In the genomic region with DNA sequence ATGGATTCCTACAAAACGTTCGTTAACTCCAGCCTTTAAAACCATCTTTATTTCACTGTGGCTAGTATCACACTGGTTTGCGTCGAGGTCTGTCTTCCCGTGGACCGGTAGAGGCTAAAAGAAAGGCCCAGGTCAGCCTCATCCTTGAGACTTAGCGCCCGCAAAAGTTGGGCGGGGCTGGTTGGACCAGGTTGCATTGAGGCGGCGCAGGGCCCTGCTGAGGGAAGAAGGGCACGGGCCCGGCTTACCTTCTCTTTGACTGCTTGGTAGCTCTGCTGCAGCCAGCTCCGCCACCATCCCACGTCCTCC, we compare ENCODE assay signal across 8 cellular contexts. TPM values are rescaled to one million over a fixed set of nuclear protein-coding genes. Genes with fewer than 3 reads are reported as not detected.
A peak's percentile ranks its signal among the peaks of the same experiment; 100 is the strongest.
DNase-seq lines count a peak whose midpoint lies in the region; ATAC-seq, FAIRE-seq and TF ChIP-seq lines count a peak whose summit lies in the region.

No MANE protein-coding gene starts in this region.

- peaks cover 4% of the 10 kb centered on the region for H3K27me3 Mint-ChIP-seq in activated CD8-positive, alpha-beta T cell treated with anti-CD3 and anti-CD28 coated beads, Interleukin-2, amount 10 ng/mL, durations not matched to agents 7 days and 5 days (ENCODE audit: low read depth)

- peak; percentile 32 for ATAC-seq in activated CD8-positive, alpha-beta T cell treated with anti-CD3 and anti-CD28 coated beads, Interleukin-2, amount 10 ng/mL, durations not matched to agents 7 days and 5 days

- 1 to 2% (median 1%) methylated on average over 15 of the region's 15 CpGs for WGBS in ovary, 3 donors

- DNase-seq in stimulated activated CD4-positive, alpha-beta T cell treated with anti-CD3 and anti-CD28 coated beads, Interleukin-12 subunit alpha, Interleukin-12 subunit beta, amount 100 ng/mL, for 4 hours = peak; percentile 17
- DNase-seq in stimulated activated CD4-positive, alpha-beta T cell treated with anti-CD3 and anti-CD28 coated beads, Interleukin-1b, Interleukin-23, amount 100 ng/mL, for 48 hours = no peak
- DNase-seq in HL-60 (ENCODE audit: low read depth in 1 of 2, low spot score in 1 of 2) (peak in 1 of 2 experiments; percentile 43), fibroblast of villous mesenchyme (ENCODE audit: low read depth) (no peak), ovary (peak in 1 of 5 donors; percentile 67), middle frontal gyrus (ENCODE audit: extremely low spot score, low spot score) (no peak), GM12892 (ENCODE audit: insufficient read length) (no peak)
- peak; percentile 56 for DNase-seq in activated CD8-positive, alpha-beta T cell treated with anti-CD3 and anti-CD28 coated beads, Interleukin-2, amount 10 ng/mL, durations not matched to agents 7 days and 5 days

- H3K27ac ChIP-seq in HL-60 (replicated peaks) (peak overlapping the region; percentile 73), ovary (peak overlapping the region; percentile 75 to 78)

- H3K36me3 Mint-ChIP-seq in activated CD8-positive, alpha-beta T cell treated with anti-CD3 and anti-CD28 coated beads, Interleukin-2, amount 10 ng/mL, durations not matched to agents 7 days and 5 days (ENCODE audit: low read depth) = peaks cover 2% of the 10 kb centered on the region

- H3K4me3 Mint-ChIP-seq in activated CD8-positive, alpha-beta T cell treated with anti-CD3 and anti-CD28 coated beads, Interleukin-2, amount 10 ng/mL, durations not matched to agents 7 days and 5 days = peak overlapping the region; percentile 91

- TF ChIP-seq EP300 in ovary (IDR thresholded peaks at IDR 0.05) = no peak

- no peak for TF ChIP-seq POLR2A in ovary (IDR thresholded peaks at IDR 0.05)
- TF ChIP-seq POLR2A in GM12892 (IDR thresholded peaks at IDR 0.05; ENCODE audit: low read depth, low read length) = no peak

- no peak for TF ChIP-seq CTCF in HL-60 (IDR thresholded peaks at IDR 0.05; ENCODE audit: insufficient read depth, low read length)
- TF ChIP-seq CTCF in fibroblast of villous mesenchyme (IDR thresholded peaks at IDR 0.05; ENCODE audit: insufficient read depth, low read depth, low read length) = no peak
- TF ChIP-seq CTCF in ovary (IDR thresholded peaks at IDR 0.05) = no peak

- no peaks in the 10 kb centered on the region for H3K9me3 Mint-ChIP-seq in activated CD8-positive, alpha-beta T cell treated with anti-CD3 and anti-CD28 coated beads, Interleukin-2, amount 10 ng/mL, durations not matched to agents 7 days and 5 days (ENCODE audit: insufficient read depth)

- CTCF ChIA-PET in activated CD8-positive, alpha-beta T cell treated with anti-CD3 and anti-CD28 coated beads, Interleukin-2, amount 10 ng/mL, durations not matched to agents 7 days and 5 days (lab: Charles Lee) = interaction anchor here (1.3 to 2.5 kb wide), 7 partner anchors 8 to 285 kb away, joined by 3 to 13 read pairs (median 7); a partner anchor contains a TSS

- H3K36me3 ChIP-seq in ovary = no peaks in the 10 kb centered on the region

- intact Hi-C loops in ovary (cut with DNase I) = loop anchor here in 1 of 4 donors (2.0 kb wide), 1 partner anchor 57 kb away; a partner anchor contains a TSS

- H3K4me1 Mint-ChIP-seq in activated CD8-positive, alpha-beta T cell treated with anti-CD3 and anti-CD28 coated beads, Interleukin-2, amount 10 ng/mL, durations not matched to agents 7 days and 5 days (ENCODE audit: low read depth) = peaks cover 25% of the 10 kb centered on the region

- POLR2A ChIA-PET in activated CD8-positive, alpha-beta T cell treated with anti-CD3 and anti-CD28 coated beads, Interleukin-2, amount 10 ng/mL, durations not matched to agents 7 days and 5 days (lab: Charles Lee) = interaction anchor here (0.9 to 2.0 kb wide), 10 partner anchors 10 to 286 kb away, joined by 4 to 15 read pairs (median 5); a partner anchor contains a TSS

- H3K27me3 ChIP-seq in HL-60 (ENCODE audit: insufficient read depth, poor library complexity, severe bottlenecking) = no peaks in the 10 kb centered on the region
- no peaks in the 10 kb centered on the region for H3K27me3 ChIP-seq in ovary

- peak overlapping the region; percentile 93 for H3K27ac Mint-ChIP-seq in activated CD8-positive, alpha-beta T cell treated with anti-CD3 and anti-CD28 coated beads, Interleukin-2, amount 10 ng/mL, durations not matched to agents 7 days and 5 days

- H3K4me1 ChIP-seq in ovary (ENCODE audit: insufficient read depth) = peaks cover 18% of the 10 kb centered on the region

- H3K9me3 ChIP-seq in ovary = no peaks in the 10 kb centered on the region

- H3K4me3 ChIP-seq in HL-60 (replicated peaks; ENCODE audit: insufficient read depth, low read length) (peak overlapping the region; percentile 71), fibroblast of villous mesenchyme (ENCODE audit: low read depth, low read length) (peak overlapping the region; percentile 86), ovary (peak overlapping the region; percentile 67)

- no peak for FAIRE-seq in GM12892 (lab: Jason Lieb, UNC)

RNA-seq across cellular contexts. Expression of a gene that starts 0.5 kb away (rescaled TPM):
- total RNA-seq in activated CD8-positive, alpha-beta T cell treated with anti-CD3 and anti-CD28 coated beads, Interleukin-2, amount 10 ng/mL, durations not matched to agents 7 days and 5 days = 10 to 100 TPM; 37.3 to 38.5 TPM
- 58.3 and 76.4 TPM in 2 replicates for total RNA-seq in fibroblast of villous mesenchyme
- total RNA-seq in ovary = 100 to 1,000 TPM in 1 of 7 donors, 10 to 100 TPM in 6; 54.9 to 107 (median 73.0) TPM
- 10 to 100 TPM; 60.5 to 60.7 TPM for polyA plus RNA-seq in ovary
- 25.0 TPM for polyA plus RNA-seq in GM12892 (2012; ENCODE audit: missing spikeins)

RNA-seq across cellular contexts. Expression of a gene that starts 31.4 kb away (rescaled TPM):
- under 1 TPM in 1 of 2 experiments, not detected in 1; 0.21 TPM for total RNA-seq in activated CD8-positive, alpha-beta T cell treated with anti-CD3 and anti-CD28 coated beads, Interleukin-2, amount 10 ng/mL, durations not matched to agents 7 days and 5 days
- 0.86 and 0.97 TPM in 2 replicates for total RNA-seq in fibroblast of villous mesenchyme
- 10 to 100 TPM in 1 of 7 donors, 1 to 10 TPM in 6; 2.5 to 12.4 (median 4.0) TPM for total RNA-seq in ovary
- polyA plus RNA-seq in ovary = 1 to 10 TPM in 1 of 2 donors, under 1 TPM in 1; 0.78 to 4.2 TPM
- polyA plus RNA-seq in GM12892 (2012; ENCODE audit: missing spikeins) = 3.9 TPM

RNA-seq across cellular contexts. Expression of a gene that starts 31.5 kb away (rescaled TPM):
- total RNA-seq in activated CD8-positive, alpha-beta T cell treated with anti-CD3 and anti-CD28 coated beads, Interleukin-2, amount 10 ng/mL, durations not matched to agents 7 days and 5 days = 1 to 10 TPM; 2.6 to 3.2 TPM
- 1.3 TPM in 2 replicates for total RNA-seq in fibroblast of villous mesenchyme
- 10 to 100 TPM in 6 of 7 donors, 1 to 10 TPM in 1; 9.1 to 27.0 (median 15.5) TPM for total RNA-seq in ovary
- 10 to 100 TPM in 1 of 2 donors, 1 to 10 TPM in 1; 3.0 to 13.2 TPM for polyA plus RNA-seq in ovary
- polyA plus RNA-seq in GM12892 (2012; ENCODE audit: missing spikeins) = 1.1 TPM

RNA-seq across cellular contexts. Expression of a gene that starts 57.8 kb away (rescaled TPM):
- 10 to 100 TPM; 23.1 to 26.1 TPM for total RNA-seq in activated CD8-positive, alpha-beta T cell treated with anti-CD3 and anti-CD28 coated beads, Interleukin-2, amount 10 ng/mL, durations not matched to agents 7 days and 5 days
- total RNA-seq in fibroblast of villous mesenchyme (30.9 and 32.4 TPM in 2 replicates), ovary (100 to 1,000 TPM; 105 to 667 (median 335) TPM)
- polyA plus RNA-seq in ovary = 100 to 1,000 TPM; 226 to 268 TPM
- polyA plus RNA-seq in GM12892 (2012; ENCODE audit: missing spikeins) = 101 TPM

Comparison
In these comparisons a context has a peak if more than half of its experiments do, and no peak if none do; other contexts are left out.
1. DNase-seq: peak in stimulated activated CD4-positive, alpha-beta T cell treated with anti-CD3 and anti-CD28 coated beads, Interleukin-12 subunit alpha, Interleukin-12 subunit beta, amount 100 ng/mL, for 4 hours (single experiment) and activated CD8-positive, alpha-beta T cell treated with anti-CD3 and anti-CD28 coated beads, Interleukin-2, amount 10 ng/mL, durations not matched to agents 7 days and 5 days (single experiment); none in stimulated activated CD4-positive, alpha-beta T cell treated with anti-CD3 and anti-CD28 coated beads, Interleukin-1b, Interleukin-23, amount 100 ng/mL, for 48 hours (single experiment), fibroblast of villous mesenchyme (single experiment), middle frontal gyrus (single experiment) and GM12892 (single experiment).
2. Peak in every context shown above with its lines, with median percentiles within 50 percentile points of each other: H3K4me3 ChIP-seq.